In the genomic region with DNA sequence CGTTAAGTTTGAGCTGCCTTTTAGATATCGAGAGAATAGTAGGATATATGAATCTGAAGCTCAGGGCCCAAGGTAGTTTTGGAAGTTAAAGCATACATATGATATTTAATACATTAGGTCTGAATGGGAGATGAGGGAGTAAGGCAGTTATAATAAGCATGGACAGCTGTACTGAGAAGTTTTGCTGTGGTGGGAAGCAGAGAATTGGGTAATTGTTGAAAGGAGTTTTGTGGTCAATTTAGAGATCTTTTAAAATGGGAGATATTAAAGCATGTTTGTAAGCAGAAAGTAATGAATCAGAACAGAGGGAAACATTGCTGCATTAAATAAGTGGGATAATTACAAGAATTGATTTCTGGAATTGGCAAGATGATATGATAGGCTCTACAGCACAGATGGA, we compare ENCODE assay signal across 13 cellular contexts. TPM values are rescaled to one million over a fixed set of nuclear protein-coding genes. Genes with fewer than 3 reads are reported as not detected.
DNase-seq lines count a peak whose midpoint lies in the region; ATAC-seq lines count a peak whose summit lies in the region.
"Had no signal": no experiment of that assay in that cellular context is flagged by ENCODE, and none has a peak within 500 bp of the region (broad histone marks: within the 10 kb centered on the region; RNA-seq: fewer than 3 reads in every experiment).

No MANE protein-coding gene starts in this region.

- no peaks in the 10 kb centered on the region for H3K4me1 Mint-ChIP-seq in activated T-cell treated with anti-CD3 and anti-CD28 coated beads, Interleukin-2, amount 50 U/mL, for 72 hours (ENCODE audit: low read depth)
- peaks cover 2% of the 10 kb centered on the region for H3K4me1 Mint-ChIP-seq in activated T-cell treated with anti-CD3 and anti-CD28 coated beads, Interleukin-2, amount 50 U/mL, for 24 hours (ENCODE audit: low read depth)
- H3K4me1 Mint-ChIP-seq in T-helper 17 cell (peaks cover 12% of the 10 kb centered on the region), immature natural killer cell (peaks cover 11 to 41% of the 10 kb centered on the region in 2 donors)

- ATAC-seq in activated T-cell treated with anti-CD3 and anti-CD28 coated beads, Interleukin-2, amount 50 U/mL, for 72 hours (replicated peaks in 1 of 2) = no peak
- ATAC-seq in T-helper 17 cell (no peak), GM19467 (IDR thresholded peaks at IDR 0.05; ENCODE audit: unreplicated experiment) (no peak)

- H3K9ac ChIP-seq in subcutaneous abdominal adipose tissue (ENCODE audit: low read length in 5 of 5) = no peak overlapping the region
- H3K9ac ChIP-seq: BLaER1 had no signal

- H3K27ac Mint-ChIP-seq in activated T-cell treated with anti-CD3 and anti-CD28 coated beads, Interleukin-2, amount 50 U/mL, for 72 hours = peak overlapping the region; percentile 50
- no peak overlapping the region for H3K27ac Mint-ChIP-seq in activated T-cell treated with anti-CD3 and anti-CD28 coated beads, Interleukin-2, amount 50 U/mL, for 24 hours
- H3K27ac Mint-ChIP-seq in T-helper 17 cell = peak overlapping the region; percentile 60
- H3K27ac Mint-ChIP-seq in immature natural killer cell = peak overlapping the region in 5 of 6 donors; percentile 1 to 73 (median 39)
- H3K27ac Mint-ChIP-seq: CD4-positive, alpha-beta T cell had no signal

- DNase-seq in activated T-cell treated with anti-CD3 and anti-CD28 coated beads, Interleukin-2, amount 50 U/mL, for 72 hours = no peak
- DNase-seq in activated T-cell treated with anti-CD3 and anti-CD28 coated beads, Interleukin-2, amount 50 U/mL, for 24 hours = no peak
- no peak for DNase-seq in T-helper 17 cell
- no peak for DNase-seq in immature natural killer cell
- DNase-seq in hippocampal formation (lab: John Stamatoyannopoulos, UW) = no peak
- DNase-seq: 8988T; AML-193; CD4-positive, alpha-beta T cell; DMS79 had no signal

- peaks cover 22 to 49% (median 34%) of the 10 kb centered on the region in 5 donors for H3K36me3 ChIP-seq in subcutaneous abdominal adipose tissue (ENCODE audit: control insufficient read depth in 5 of 5, insufficient read depth in 5 of 5, low read length in 5 of 5)

- H3K9me3 ChIP-seq in T-helper 17 cell (ENCODE audit: control insufficient read depth, low read length, poor library complexity, severe bottlenecking) (peaks cover 6% of the 10 kb centered on the region), subcutaneous abdominal adipose tissue (ENCODE audit: control insufficient read depth in 5 of 5, low read length in 5 of 5) (peaks cover 0 to 6% (median 4%) of the 10 kb centered on the region in 5 donors)
- H3K9me3 ChIP-seq: HAP-1 had no signal

- H3K4me3 ChIP-seq in subcutaneous abdominal adipose tissue (ENCODE audit: low read depth in 1 of 5, low read length in 5 of 5) = no peak overlapping the region
- H3K4me3 ChIP-seq: BLaER1, HAP-1 had no signal

- H3K4me3 Mint-ChIP-seq in activated T-cell treated with anti-CD3 and anti-CD28 coated beads, Interleukin-2, amount 50 U/mL, for 72 hours = no peak overlapping the region
- no peak overlapping the region for H3K4me3 Mint-ChIP-seq in activated T-cell treated with anti-CD3 and anti-CD28 coated beads, Interleukin-2, amount 50 U/mL, for 24 hours
- H3K4me3 Mint-ChIP-seq in T-helper 17 cell (no peak overlapping the region), immature natural killer cell (no peak overlapping the region)
- H3K4me3 Mint-ChIP-seq: CD4-positive, alpha-beta T cell had no signal

- H3K27me3 Mint-ChIP-seq in activated T-cell treated with anti-CD3 and anti-CD28 coated beads, Interleukin-2, amount 50 U/mL, for 72 hours (ENCODE audit: low read depth) = no peaks in the 10 kb centered on the region
- H3K27me3 Mint-ChIP-seq in activated T-cell treated with anti-CD3 and anti-CD28 coated beads, Interleukin-2, amount 50 U/mL, for 24 hours = no peaks in the 10 kb centered on the region
- no peaks in the 10 kb centered on the region for H3K27me3 Mint-ChIP-seq in T-helper 17 cell
- H3K27me3 Mint-ChIP-seq in immature natural killer cell (ENCODE audit: low read depth in 3 of 3) = peaks cover 0 to 2% (median 2%) of the 10 kb centered on the region in 3 donors
- H3K27me3 Mint-ChIP-seq: CD4-positive, alpha-beta T cell had no signal

- H3K36me3 Mint-ChIP-seq in activated T-cell treated with anti-CD3 and anti-CD28 coated beads, Interleukin-2, amount 50 U/mL, for 72 hours (ENCODE audit: insufficient read depth in 2 of 2) = peaks cover 19 to 46% of the 10 kb centered on the region in 2 donors
- peaks cover 86% of the 10 kb centered on the region for H3K36me3 Mint-ChIP-seq in activated T-cell treated with anti-CD3 and anti-CD28 coated beads, Interleukin-2, amount 50 U/mL, for 24 hours (ENCODE audit: low read depth)
- H3K36me3 Mint-ChIP-seq in T-helper 17 cell (ENCODE audit: low read depth) (peaks cover 18% of the 10 kb centered on the region), immature natural killer cell (peaks cover 39 to 58% (median 41%) of the 10 kb centered on the region in 3 donors)

- H3K9me3 Mint-ChIP-seq in activated T-cell treated with anti-CD3 and anti-CD28 coated beads, Interleukin-2, amount 50 U/mL, for 72 hours = peaks cover 2 to 5% of the 10 kb centered on the region in 2 donors
- H3K9me3 Mint-ChIP-seq in activated T-cell treated with anti-CD3 and anti-CD28 coated beads, Interleukin-2, amount 50 U/mL, for 24 hours = peaks cover 18% of the 10 kb centered on the region
- H3K9me3 Mint-ChIP-seq in immature natural killer cell = peaks cover 0 to 4% (median 0%) of the 10 kb centered on the region in 6 donors

- peaks cover 0 to 13% (median 7%) of the 10 kb centered on the region in 5 donors for H3K4me1 ChIP-seq in subcutaneous abdominal adipose tissue (ENCODE audit: control insufficient read depth in 5 of 5, insufficient read depth in 5 of 5, low read length in 5 of 5)
- H3K4me1 ChIP-seq: BLaER1, HAP-1 had no signal

- H3K27me3 ChIP-seq in subcutaneous abdominal adipose tissue (ENCODE audit: control insufficient read depth in 5 of 5, insufficient read depth in 4 of 5, low read length in 5 of 5) = no peaks in the 10 kb centered on the region
- H3K27me3 ChIP-seq: BLaER1 had no signal

- peak overlapping the region; percentile 51 for H3K27ac ChIP-seq in subcutaneous abdominal adipose tissue (ENCODE audit: low read depth, low read length)
- H3K27ac ChIP-seq: BLaER1 had no signal

RNA-seq across cellular contexts. Expression of a gene that starts 21.3 kb away (rescaled TPM):
- total RNA-seq in activated T-cell treated with anti-CD3 and anti-CD28 coated beads, Interleukin-2, amount 50 U/mL, for 72 hours = 10 to 100 TPM; 20.6 to 23.9 TPM
- total RNA-seq in T-helper 17 cell = 10 to 100 TPM; 15.0 to 22.7 TPM
- polyA plus RNA-seq in immature natural killer cell = 10 to 100 TPM; 27.2 to 36.9 (median 29.2) TPM
